ENCODE assay signal across 8 cellular contexts in the genomic region with DNA sequence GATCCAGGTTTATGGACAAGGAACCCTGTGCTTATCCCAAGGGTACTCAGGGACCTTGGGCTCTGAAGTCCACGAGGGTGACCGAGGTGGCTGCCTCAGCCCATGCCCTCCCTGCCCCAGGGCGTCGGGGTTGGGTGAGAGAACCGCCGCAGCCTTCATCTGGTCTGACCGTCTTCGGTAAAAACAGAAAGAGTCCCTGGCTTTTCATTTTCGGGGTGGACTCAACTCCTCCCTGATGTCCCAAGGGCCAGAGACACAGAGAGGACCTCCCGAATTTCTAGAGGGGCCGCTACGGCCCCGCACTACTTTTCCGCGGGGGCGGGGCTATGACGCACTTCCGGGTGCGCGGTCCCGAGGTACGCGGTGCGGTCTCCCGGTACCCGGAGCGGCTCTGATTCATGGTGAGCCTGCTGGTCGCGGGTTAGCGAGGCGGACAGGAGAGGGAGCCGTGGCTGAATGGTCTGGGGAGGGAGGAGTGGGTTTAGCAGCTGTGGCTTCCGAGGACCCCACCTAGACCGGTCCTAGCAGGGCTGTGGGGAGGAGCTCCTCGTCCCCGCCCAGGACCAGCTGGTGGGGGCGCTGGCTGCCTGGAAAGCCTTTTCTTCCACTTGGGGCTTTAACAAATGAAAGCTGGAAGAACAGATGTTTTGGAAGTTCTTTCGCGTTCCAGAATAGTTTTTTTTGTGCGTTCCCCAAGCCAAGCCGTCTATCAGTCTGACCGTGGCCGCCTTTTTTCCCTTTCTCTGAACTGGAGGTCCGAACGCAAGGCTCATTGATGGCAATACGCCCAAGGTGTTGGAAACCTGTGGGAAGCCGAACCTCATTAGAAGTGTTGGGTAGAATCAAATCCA. TPM values are rescaled to one million over a fixed set of nuclear protein-coding genes. Genes with fewer than 3 reads are reported as not detected.
DNase-seq lines count a peak whose midpoint lies in the region; ATAC-seq and TF ChIP-seq lines count a peak whose summit lies in the region.

Gene ZSCAN21 (plus strand): TSS at position 334 of the 851 bp plus-strand sequence. CDS start 7,233 bp downstream, outside the sequence.

- peaks cover 15% of the 10 kb centered on the region for H3K79me2 ChIP-seq in OCI-LY3 (ENCODE audit: low read length)

- in situ Hi-C loops in Caki2 (cut with HindIII; ENCODE audit: low pct_unique_long_range_greater_than_20kb, low sequenced_read_pairs), result no loop called here

- H3K4me3 ChIP-seq in OCI-LY3 (ENCODE audit: low read length) (peak within 1 kb of the TSS; percentile 95), mucosa of rectum (ENCODE audit: low read length in 2 of 2) (peak within 1 kb of the TSS; percentile 96 to 97)

- peak; percentile 36; the same call in 1 of the 2 replicates for TF ChIP-seq CTCF in OCI-LY3 (IDR thresholded peaks at IDR 0.05; ENCODE audit: low read depth, low read length)

- peak within 1 kb of the TSS; percentile 41 for H3K27ac ChIP-seq in OCI-LY3 (ENCODE audit: low read length)
- H3K27ac ChIP-seq in mucosa of rectum (ENCODE audit: low read depth in 2 of 2, low read length in 2 of 2), result peak within 1 kb of the TSS; percentile 97 to 98

- H4K20me1 ChIP-seq in OCI-LY3 (ENCODE audit: insufficient read depth, low read length), result no peaks in the 10 kb centered on the region

- peak; percentile 85 for TF ChIP-seq POLR2A in erythroblast (IDR thresholded peaks at IDR 0.05; ENCODE audit: low read length)

- H3K9ac ChIP-seq in OCI-LY3 (ENCODE audit: low read length), result peak within 1 kb of the TSS; percentile 78
- H3K9ac ChIP-seq in mucosa of rectum (ENCODE audit: low read depth in 1 of 2, low read length in 2 of 2), result peak within 1 kb of the TSS; percentile 93 to 95

- no peaks in the 10 kb centered on the region for H3K27me3 ChIP-seq in OCI-LY3 (ENCODE audit: low read depth, low read length)
- H3K27me3 ChIP-seq in mucosa of rectum (ENCODE audit: control insufficient read depth in 2 of 2, insufficient read depth in 2 of 2, low read length in 2 of 2), result no peaks in the 10 kb centered on the region

- H2AFZ ChIP-seq in OCI-LY3 (ENCODE audit: low read depth, low read length), result peak within 1 kb of the TSS; percentile 92

- H3K36me3 ChIP-seq in OCI-LY3 (replicated peaks; ENCODE audit: low read depth, low read length) (no peaks in the 10 kb centered on the region), mucosa of rectum (ENCODE audit: control insufficient read depth in 2 of 2, insufficient read depth in 2 of 2, low read length in 2 of 2) (no peaks in the 10 kb centered on the region)

- no peaks in the 10 kb centered on the region for H3K9me3 ChIP-seq in OCI-LY3 (ENCODE audit: insufficient read depth, low read length)
- no peaks in the 10 kb centered on the region for H3K9me3 ChIP-seq in mucosa of rectum (ENCODE audit: control insufficient read depth in 2 of 2, low read length in 2 of 2)

- peaks cover 10% of the 10 kb centered on the region for H3K4me1 ChIP-seq in OCI-LY3 (ENCODE audit: low read length)
- H3K4me1 ChIP-seq in mucosa of rectum (ENCODE audit: control insufficient read depth in 2 of 2, insufficient read depth in 2 of 2, low read length in 2 of 2), result peaks cover 6 to 15% of the 10 kb centered on the region in 2 donors

- ATAC-seq in GM21360 (IDR thresholded peaks at IDR 0.05; ENCODE audit: unreplicated experiment), result peak; percentile 76

- H3K4me2 ChIP-seq in OCI-LY3 (ENCODE audit: low read length), result peak within 1 kb of the TSS; percentile 92

- DNase-seq in Caki2 (ENCODE audit: low read depth) (peak; percentile 78), HUDEP-2 (lab: John Stamatoyannopoulos, UW; ENCODE audit: unreplicated experiment in 76 of 76) (peak in 72 of 76 experiments; percentile 2 to 92 (median 62)), erythroblast (lab: John Stamatoyannopoulos, UW) (peak; percentile 83 to 89)
- DNase-seq in activated T-cell treated with anti-CD3 and anti-CD28 coated beads, Interleukin-2, amount 50 U/mL, for 1 hour, result peak; percentile 87
- DNase-seq in stimulated activated CD8-positive, alpha-beta memory T cell treated with anti-CD3 and anti-CD28 coated beads, Interleukin-4, amount 100 ng/mL, for 4 hours (ENCODE audit: low read depth in 2 of 2, low spot score in 1 of 2), result peak; percentile 69 to 71

RNA-seq across cellular contexts. Expression of gene ZSCAN21, which starts in this region (rescaled TPM):
- total RNA-seq in Caki2 (2014; rRNA removed; shearing (Covaris generic); ENCODE audit: low replicate concordance), result 1.0 and 4.4 TPM in 2 replicates

Comparison
In these comparisons a context has a peak if more than half of its experiments do, and no peak if none do; other contexts are left out.
1. Peak in every context shown above with its lines: DNase-seq, ATAC-seq, H3K4me3 ChIP-seq and H3K27ac ChIP-seq.